35 cellular contexts compared by ENCODE assay signal in genomic region chr4:130712038-130712437, GRCh38.
DNase-seq lines count a peak whose midpoint lies in the region; ATAC-seq and TF ChIP-seq lines count a peak whose summit lies in the region.
"Had no signal": no experiment of that assay in that cellular context is flagged by ENCODE, and none has a peak within 500 bp of the region (broad histone marks: within the 10 kb centered on the region; RNA-seq: fewer than 3 reads in every experiment).

No MANE protein-coding gene starts in this region.

- H3K4me3 ChIP-seq in fibroblast of mammary gland (ENCODE audit: control insufficient read depth, low read depth, low read length) (no peak overlapping the region), skeletal muscle cell (ENCODE audit: low read depth, low read length) (no peak overlapping the region)
- H3K4me3 ChIP-seq in CD8-positive, alpha-beta T cell (ENCODE audit: low read depth, low read length), result no peak overlapping the region
- H3K4me3 ChIP-seq: esophagus squamous epithelium, gastroesophageal sphincter, hepatocyte, ovary, suprapubic skin, upper lobe of right lung had no signal

- H3K4me3 Mint-ChIP-seq in CD8-positive, alpha-beta T cell, result no peak overlapping the region
- H3K4me3 Mint-ChIP-seq: effector memory CD8-positive, alpha-beta T cell; memory B cell had no signal

- DNase-seq in HS-5 (ENCODE audit: low read depth), result peak; percentile 79
- peak; percentile 32 for DNase-seq in amniotic epithelial cell (ENCODE audit: low read depth)
- DNase-seq in fibroblast of mammary gland (ENCODE audit: low read depth), result peak; percentile 25
- peak; percentile 29 for DNase-seq in skeletal muscle cell (ENCODE audit: low read depth)
- no peak for DNase-seq in CD8-positive, alpha-beta T cell
- no peak for DNase-seq in NOMO-1 treated with DMSO at 0.1 percent for 48 hours (lab: John Stamatoyannopoulos, UW; ENCODE audit: unreplicated experiment)
- no peak for DNase-seq in NCI-H128 (lab: John Stamatoyannopoulos, UW; ENCODE audit: unreplicated experiment)
- DNase-seq: activated CD4-positive, alpha-beta T cell treated with anti-CD3 and anti-CD28 coated beads for 4 hours; aorta; Calu3; caudate nucleus; cortex of kidney; DMS79 treated with DMSO at 0.1 percent for 48 hours; effector memory CD8-positive, alpha-beta T cell; esophagus squamous epithelium; GOT3; NCI-H1436; NCI-H2081 treated with DMSO at 0.1 percent for 48 hours; NCI-H2227 treated with DMSO at 0.1 percent for 48 hours; NCI-H526 treated with DMSO at 0.1 percent for 48 hours; ovary; SIG-M5; small intestine; stimulated activated naive CD4-positive, alpha-beta T cell treated with Interleukin-2 at 50 U/mL for 16 hours; T1000; upper lobe of right lung; WERI-Rb-1 had no signal

- H3K9me3 ChIP-seq in CD8-positive, alpha-beta T cell (ENCODE audit: low read length), result no peaks in the 10 kb centered on the region
- H3K9me3 ChIP-seq: esophagus squamous epithelium, gastroesophageal sphincter, ovary, suprapubic skin, upper lobe of right lung had no signal

- peaks cover 10% of the 10 kb centered on the region for H3K9me3 Mint-ChIP-seq in CD8-positive, alpha-beta T cell

- CTCF ChIA-PET in CD8-positive, alpha-beta T cell (lab: Charles Lee), result no interaction called here

- no peaks in the 10 kb centered on the region for H3K36me3 ChIP-seq in CD8-positive, alpha-beta T cell (ENCODE audit: insufficient read depth, low read length)
- H3K36me3 ChIP-seq: esophagus squamous epithelium, gastroesophageal sphincter, ovary, suprapubic skin, upper lobe of right lung, WERI-Rb-1 had no signal

- TF ChIP-seq CTCF in fibroblast of mammary gland (conservative IDR thresholded peaks at IDR 0.05; ENCODE audit: control insufficient read depth, insufficient read depth, low read depth, low read length), result no peak
- TF ChIP-seq CTCF in CD8-positive, alpha-beta T cell (IDR thresholded peaks at IDR 0.05), result no peak

- no peaks in the 10 kb centered on the region for H3K27me3 ChIP-seq in CD8-positive, alpha-beta T cell (ENCODE audit: insufficient read depth, low read length)
- H3K27me3 ChIP-seq: esophagus squamous epithelium, gastroesophageal sphincter, hepatocyte, ovary, suprapubic skin, upper lobe of right lung had no signal

- no peaks in the 10 kb centered on the region for H3K27me3 Mint-ChIP-seq in CD8-positive, alpha-beta T cell (ENCODE audit: low read depth)
- H3K27me3 Mint-ChIP-seq: effector memory CD8-positive, alpha-beta T cell; memory B cell had no signal

- ATAC-seq in CD8-positive, alpha-beta T cell, result no peak
- no peak for ATAC-seq in HG03571 (IDR thresholded peaks at IDR 0.05; ENCODE audit: unreplicated experiment)
- ATAC-seq: activated naive CD4-positive, alpha-beta T cell treated with anti-CD3 and anti-CD28 coated beads, Interleukin-2, amount 50 U/mL, for 72 hours; effector memory CD8-positive, alpha-beta T cell; gastroesophageal sphincter; HepG2; upper lobe of right lung had no signal

- H3K4me1 ChIP-seq in CD8-positive, alpha-beta T cell (ENCODE audit: insufficient read depth, low read length), result no peaks in the 10 kb centered on the region
- H3K4me1 ChIP-seq: esophagus squamous epithelium, gastroesophageal sphincter, suprapubic skin, upper lobe of right lung had no signal

- H3K27ac Mint-ChIP-seq in CD8-positive, alpha-beta T cell, result no peak overlapping the region
- H3K27ac Mint-ChIP-seq: activated naive CD4-positive, alpha-beta T cell treated with anti-CD3 and anti-CD28 coated beads, Interleukin-2, amount 50 U/mL, for 72 hours; effector memory CD8-positive, alpha-beta T cell; memory B cell had no signal

- intact Hi-C loops in CD8-positive, alpha-beta T cell (cut with DNase I, micrococcal nuclease), result no loop called here

- no peaks in the 10 kb centered on the region for H3K36me3 Mint-ChIP-seq in CD8-positive, alpha-beta T cell
- H3K36me3 Mint-ChIP-seq: activated naive CD4-positive, alpha-beta T cell treated with anti-CD3 and anti-CD28 coated beads, Interleukin-2, amount 50 U/mL, for 72 hours; memory B cell had no signal

- POLR2A ChIA-PET in CD8-positive, alpha-beta T cell (lab: Charles Lee), result no interaction called here

- no peak overlapping the region for H3K27ac ChIP-seq in CD8-positive, alpha-beta T cell (ENCODE audit: low read depth, low read length)
- H3K27ac ChIP-seq: C4-2B, esophagus squamous epithelium, gastroesophageal sphincter, hepatocyte, ovary, suprapubic skin, upper lobe of right lung, WERI-Rb-1 had no signal

- no peaks in the 10 kb centered on the region for H3K4me1 Mint-ChIP-seq in CD8-positive, alpha-beta T cell (ENCODE audit: low read depth)
- H3K4me1 Mint-ChIP-seq: memory B cell had no signal

Comparison
In these comparisons a context has a peak if more than half of its experiments do, and no peak if none do; other contexts are left out.
1. DNase-seq: peak in HS-5 (single experiment), amniotic epithelial cell (single experiment), fibroblast of mammary gland (single experiment) and skeletal muscle cell (single experiment); none in CD8-positive, alpha-beta T cell (0 of 7), NOMO-1 treated with DMSO at 0.1 percent for 48 hours (single experiment) and NCI-H128 (single experiment).